Comparison of ENCODE assay signal across 16 cellular contexts in the genomic region with DNA sequence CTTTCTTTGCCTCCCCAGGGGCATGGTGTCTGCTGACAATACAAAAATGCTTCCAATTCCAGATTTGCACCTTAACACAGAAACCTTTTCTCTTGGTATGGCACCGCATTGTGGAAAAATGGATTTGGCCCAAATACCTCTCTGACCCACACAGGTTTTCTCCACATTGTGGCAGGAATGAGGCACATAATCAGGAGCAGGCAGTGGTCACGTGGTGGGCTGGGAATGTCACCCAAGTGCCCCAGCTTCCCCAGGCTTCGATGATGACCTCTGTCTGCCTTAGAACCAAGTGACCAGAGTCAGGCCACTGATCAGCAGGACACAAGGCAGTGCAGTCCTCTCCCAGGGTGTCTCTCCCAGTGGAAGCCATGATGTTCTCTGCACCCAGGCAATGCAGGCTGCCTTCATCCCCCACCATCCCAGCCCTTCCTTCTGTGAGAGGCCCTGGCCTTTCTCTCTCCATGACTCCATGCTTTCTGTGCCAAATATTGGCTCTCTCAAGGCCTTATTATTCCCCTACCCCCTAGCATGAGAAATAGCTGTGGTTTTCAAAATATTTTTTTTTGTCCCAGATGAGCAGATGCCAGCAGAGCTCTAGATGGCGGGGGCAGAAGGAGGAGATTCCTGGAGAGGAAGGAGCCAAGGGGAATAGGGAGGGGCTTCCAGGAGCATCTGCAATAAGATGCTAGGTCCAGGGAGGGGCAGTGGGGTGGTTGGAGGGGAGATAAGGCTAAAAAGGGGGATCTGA.
A peak's percentile ranks its signal among the peaks of the same experiment; 100 is the strongest.
DNase-seq lines count a peak whose midpoint lies in the region; ATAC-seq, FAIRE-seq and TF ChIP-seq lines count a peak whose summit lies in the region.
"Had no signal": no experiment of that assay in that cellular context is flagged by ENCODE, and none has a peak within 500 bp of the region (broad histone marks: within the 10 kb centered on the region; RNA-seq: fewer than 3 reads in every experiment).

No MANE protein-coding gene starts in this region.

- DNase-seq in AG08396 (ENCODE audit: low spot score) (peak; percentile 17), HT1080 (ENCODE audit: low read depth) (peak; percentile 59), breast epithelium (ENCODE audit: low spot score in 2 of 2) (peak in 1 of 2 donors; percentile 36), myocyte (ENCODE audit: low read depth) (peak; percentile 81), HTR-8/SVneo (ENCODE audit: insufficient read length, low spot score) (no peak), NCI-H2196 (lab: John Stamatoyannopoulos, UW; ENCODE audit: unreplicated experiment) (no peak)
- no peak for DNase-seq in activated effector memory CD4-positive, alpha-beta T cell treated with anti-CD3 and anti-CD28 coated beads, Interleukin-2, amount 50 U/mL, for 16 hours
- DNase-seq: activated naive CD8-positive, alpha-beta T cell treated with anti-CD3 and anti-CD28 coated beads, Interleukin-2, amount 50 U/mL, for 24 hours; C1 segment of cervical spinal cord; GOT3; immature natural killer cell; MM.1S; stimulated activated CD4-positive, alpha-beta T cell treated with anti-CD3 and anti-CD28 coated beads, Interleukin-1b, Interleukin-23, amount 100 ng/mL, for 48 hours; upper lobe of right lung had no signal

- H3K27ac ChIP-seq in breast epithelium = peak overlapping the region; percentile 29 to 48
- H3K27ac ChIP-seq: upper lobe of right lung had no signal

- no peaks in the 10 kb centered on the region for H3K27me3 ChIP-seq in breast epithelium
- H3K27me3 ChIP-seq: upper lobe of right lung had no signal

- H3K4me1 ChIP-seq in breast epithelium = no peaks in the 10 kb centered on the region
- H3K4me1 ChIP-seq: upper lobe of right lung had no signal

- FAIRE-seq in HTR-8/SVneo (lab: Jason Lieb, UNC) = no peak
- FAIRE-seq: frontal cortex had no signal

- H3K4me3 ChIP-seq in breast epithelium = no peak overlapping the region
- H3K4me3 ChIP-seq: upper lobe of right lung had no signal

- no peak for ATAC-seq in HG02642 (IDR thresholded peaks at IDR 0.05; ENCODE audit: poor library complexity, unreplicated experiment)
- ATAC-seq: activated naive CD8-positive, alpha-beta T cell treated with anti-CD3 and anti-CD28 coated beads, Interleukin-2, amount 50 U/mL, for 24 hours had no signal

- intact Hi-C loops in breast epithelium (cut with DNase I; ENCODE audit: low total_unique reads) = no loop called here

- no peak for TF ChIP-seq POLR2A in breast epithelium (IDR thresholded peaks at IDR 0.05)

- no peaks in the 10 kb centered on the region for H3K36me3 ChIP-seq in breast epithelium
- H3K36me3 ChIP-seq: upper lobe of right lung had no signal

- no peaks in the 10 kb centered on the region for H3K9me3 ChIP-seq in breast epithelium
- H3K9me3 ChIP-seq: upper lobe of right lung had no signal

- no peak for TF ChIP-seq CTCF in breast epithelium (IDR thresholded peaks at IDR 0.05)

Comparison
In these comparisons a context has a peak if more than half of its experiments do, and no peak if none do; other contexts are left out.
1. DNase-seq: peak in AG08396 (single experiment), HT1080 (single experiment) and myocyte (single experiment); none in activated effector memory CD4-positive, alpha-beta T cell treated with anti-CD3 and anti-CD28 coated beads, Interleukin-2, amount 50 U/mL, for 16 hours (single experiment), HTR-8/SVneo (single experiment) and NCI-H2196 (single experiment).